1 cellular context compared by ENCODE assay signal in genomic region chr2:19643117-19643518, GRCh38.
TF ChIP-seq lines count a peak whose summit lies in the region.

No MANE protein-coding gene starts in this region.

TF ChIP-seq in IMR-90, 13 proteins besides CTCF, POLR2A, EP300 and RAD21 (continued from another document):
- no peak for TF ChIP-seq ELK1 (IDR thresholded peaks at IDR 0.05; ENCODE audit: borderline replicate concordance, low read depth, low read length)
